ENCODE assay signal across 10 cellular contexts in the genomic region with DNA sequence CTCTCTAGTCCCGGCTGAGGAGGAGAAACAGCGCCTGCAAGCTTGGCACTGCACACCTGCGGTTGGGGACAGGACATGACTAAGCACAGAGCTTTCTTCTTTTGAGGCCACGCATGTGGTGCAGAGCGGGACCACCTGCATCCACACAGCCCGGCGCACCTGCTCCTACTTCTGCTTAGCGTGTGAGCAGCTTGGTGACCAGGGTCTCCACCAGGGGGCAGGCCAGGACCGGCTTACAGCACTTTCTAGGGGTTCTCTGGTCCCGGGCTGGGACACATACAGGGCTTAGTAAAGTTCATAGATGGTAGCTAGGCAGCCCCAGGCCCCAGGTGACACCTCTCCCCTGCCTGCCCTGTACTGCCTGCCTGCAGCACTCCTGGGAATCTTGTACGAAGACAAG. TPM values are rescaled to one million over a fixed set of nuclear protein-coding genes. Genes with fewer than 3 reads are reported as not detected.
DNase-seq lines count a peak whose midpoint lies in the region; ATAC-seq and TF ChIP-seq lines count a peak whose summit lies in the region.
"Not testable (repeated sequence)": the region's sequence is repeated elsewhere in the genome, so short reads cannot be mapped to it uniquely, and the experiment has no call there.
"Had no signal": no experiment of that assay in that cellular context is flagged by ENCODE, and none has a peak within 500 bp of the region (broad histone marks: within the 10 kb centered on the region; RNA-seq: fewer than 3 reads in every experiment).

No MANE protein-coding gene starts in this region.

- BruUV-seq in Panc1 (replicated peaks; lab: Mats Ljungman, UMichigan): not testable (repeated sequence)

- not testable (repeated sequence) for ATAC-seq in Panc1; thoracic aorta (ENCODE audit: insufficient number of reproducible peaks, low FRiP score, low read depth)

- not testable (repeated sequence) for H3K4me3 ChIP-seq in DOHH2 (ENCODE audit: low read length); Panc1 (ENCODE audit: low read depth in 2 of 2, low read length in 2 of 2); choroid plexus epithelial cell (ENCODE audit: low read depth, low read length); retinal pigment epithelial cell (ENCODE audit: low read length); thoracic aorta

- not testable (repeated sequence) for H3K4me2 ChIP-seq in DOHH2 (ENCODE audit: low read length)

- DNase-seq in M059J (ENCODE audit: low read depth) (peak; percentile 36), choroid plexus epithelial cell (ENCODE audit: low read depth) (peak; percentile 1), iris pigment epithelial cell (ENCODE audit: low read depth) (peak; percentile 10)
- DNase-seq in Panc1 (ENCODE audit: low read depth, low spot score); retinal pigment epithelial cell (ENCODE audit: low read depth); thoracic aorta (ENCODE audit: low spot score): not testable (repeated sequence)
- DNase-seq in activated CD8-positive, alpha-beta memory T cell treated with anti-CD3 and anti-CD28 coated beads for 48 hours (ENCODE audit: low read depth in 2 of 3, low spot score in 2 of 3): peak; percentile 32 to 66 (median 44)

- CTCF ChIA-PET in Panc1 (lab: Charles Lee): not testable (repeated sequence)

- H4K20me1 ChIP-seq in DOHH2 (ENCODE audit: control insufficient read depth, insufficient read depth, low read depth, low read length): not testable (repeated sequence)

- H3K36me3 ChIP-seq in DOHH2 (ENCODE audit: control insufficient read depth, low read length); Panc1 (ENCODE audit: control insufficient read depth, insufficient read depth, low read length); thoracic aorta: not testable (repeated sequence)

- not testable (repeated sequence) for H3K9me3 ChIP-seq in DOHH2 (ENCODE audit: control insufficient read depth, insufficient read depth, low read length); Panc1 (ENCODE audit: control insufficient read depth, insufficient read depth, low read depth, low read length); thoracic aorta

- not testable (repeated sequence) for H3F3A ChIP-seq in DOHH2 (ENCODE audit: control insufficient read depth, insufficient read depth)

- POLR2A ChIA-PET in Panc1 (lab: Charles Lee): not testable (repeated sequence)

- intact Hi-C loops in Panc1 (cut with micrococcal nuclease; ENCODE audit: unreplicated experiment): not testable (repeated sequence)

- H3K79me2 ChIP-seq in DOHH2 (ENCODE audit: control insufficient read depth, low read length): not testable (repeated sequence)

- not testable (repeated sequence) for H3K27me3 ChIP-seq in DOHH2 (ENCODE audit: control insufficient read depth, low read length); Panc1 (ENCODE audit: control insufficient read depth, insufficient read depth, low read length); thoracic aorta (replicated peaks; ENCODE audit: insufficient read depth)

- not testable (repeated sequence) for H3K4me1 ChIP-seq in DOHH2 (ENCODE audit: control insufficient read depth, low read length); Panc1 (ENCODE audit: control insufficient read depth, insufficient read depth, low read length); thoracic aorta (ENCODE audit: control insufficient read depth in 1 of 2, low read depth in 2 of 2)

- in situ Hi-C loops in Panc1 (cut with HindIII; ENCODE audit: low pct_unique_long_range_greater_than_20kb, low sequenced_read_pairs): not testable (repeated sequence)

- H3K9me2 ChIP-seq in DOHH2 (replicated peaks; ENCODE audit: control insufficient read depth, low read length): not testable (repeated sequence)

- TF ChIP-seq CTCF in DOHH2 (IDR thresholded peaks at IDR 0.05; ENCODE audit: low read depth, low read length, poor library complexity, severe bottlenecking): peak; percentile 27
- TF ChIP-seq CTCF in Panc1 (IDR thresholded peaks at IDR 0.05): peak; percentile 66
- TF ChIP-seq CTCF in choroid plexus epithelial cell (conservative IDR thresholded peaks at IDR 0.05; ENCODE audit: low read depth, low read length): peak; percentile 2
- TF ChIP-seq CTCF in retinal pigment epithelial cell (conservative IDR thresholded peaks at IDR 0.05; ENCODE audit: low read depth, low read length): peak; percentile 29
- peak; percentile 21 for TF ChIP-seq CTCF in thoracic aorta (IDR thresholded peaks at IDR 0.05)

- not testable (repeated sequence) for H3K27ac ChIP-seq in DOHH2 (ENCODE audit: low read depth, low read length); Panc1 (ENCODE audit: low read length); thoracic aorta

RNA-seq across cellular contexts. Expression of a gene that starts 51.2 kb away (rescaled TPM):
- not detected in 2 replicates for total RNA-seq in M059J (2014; rRNA removed; shearing (Covaris generic))
- not detected for total RNA-seq in Panc1 (2021; ENCODE audit: unreplicated experiment)
- polyA plus RNA-seq in Panc1 (2012; ENCODE audit: insufficient read length): not detected
- not detected for total RNA-seq in thoracic aorta
- total RNA-seq: T-helper 2 cell treated with Interferon-gamma antibody and Interleukin-4, amounts not matched to agents 100 ng/mL and 5 ng/mL, for 36 hours; uterus had no signal

Comparison
In these comparisons a context has a peak if more than half of its experiments do, and no peak if none do; other contexts are left out.
1. CTCF ChIP-seq: peak in every context shown above with its lines; median percentile 66 in Panc1; 29 in retinal pigment epithelial cell; 27 in DOHH2; 21 in thoracic aorta; 2 in choroid plexus epithelial cell.